Comparison of ENCODE assay signal across 9 cellular contexts in genomic region chr1:153805929-153806750, GRCh38. TPM values are rescaled to one million over a fixed set of nuclear protein-coding genes. Genes with fewer than 3 reads are reported as not detected.
DNase-seq lines count a peak whose midpoint lies in the region; ATAC-seq and TF ChIP-seq lines count a peak whose summit lies in the region.
"Had no signal": no experiment of that assay in that cellular context is flagged by ENCODE, and none has a peak within 500 bp of the region (broad histone marks: within the 10 kb centered on the region; RNA-seq: fewer than 3 reads in every experiment).

No MANE protein-coding gene starts in this region.

- H3K36me3 ChIP-seq in upper lobe of right lung: peaks cover 38% of the 10 kb centered on the region
- peaks cover 6% of the 10 kb centered on the region for H3K36me3 ChIP-seq in H7 (replicated peaks; ENCODE audit: control insufficient read depth, insufficient read depth, low read length)

- H3K27me3 Mint-ChIP-seq in T-cell: no peaks in the 10 kb centered on the region

- ATAC-seq in Right ventricle myocardium inferior (no peak), T-cell (replicated peaks in 1 of 4) (no peak), right cardiac atrium (peak; percentile 8 to 19), upper lobe of right lung (no peak), HG02642 (IDR thresholded peaks at IDR 0.05; ENCODE audit: poor library complexity, unreplicated experiment) (no peak), GM19023 (IDR thresholded peaks at IDR 0.05; ENCODE audit: unreplicated experiment) (no peak)

- H3K4me3 ChIP-seq in right cardiac atrium (ENCODE audit: low read length): no peak overlapping the region
- H3K4me3 ChIP-seq in upper lobe of right lung: no peak overlapping the region
- H3K4me3 ChIP-seq in H7 (ENCODE audit: insufficient read depth, low read depth, low read length): no peak overlapping the region

- intact Hi-C loops in cardiac septum (cut with DNase I) (no loop called here), Right ventricle myocardium inferior (cut with DNase I) (no loop called here), right cardiac atrium (cut with DNase I) (no loop called here), upper lobe of right lung (cut with DNase I) (no loop called here)

- H3K27ac ChIP-seq in right cardiac atrium (ENCODE audit: low read length) (peak overlapping the region; percentile 89), upper lobe of right lung (peak overlapping the region; percentile 62)

- no peaks in the 10 kb centered on the region for H3K9me3 Mint-ChIP-seq in T-cell

- H3K4me1 Mint-ChIP-seq in T-cell: peaks cover 27 to 45% (median 34%) of the 10 kb centered on the region in 3 donors

- POLR2A ChIA-PET in T-cell (lab: Charles Lee): interaction anchor here (0.6 to 1.1 kb wide), 4 partner anchors 22 to 184 kb away, joined by 3 to 13 read pairs (median 6); no protein-coding TSS in a partner anchor

- TF ChIP-seq CTCF in upper lobe of right lung (IDR thresholded peaks at IDR 0.05): no peak

- H3K9me3 ChIP-seq in right cardiac atrium (ENCODE audit: control insufficient read depth, low read length): no peaks in the 10 kb centered on the region
- no peaks in the 10 kb centered on the region for H3K9me3 ChIP-seq in upper lobe of right lung

- 81% methylated on average over 9 of the region's 9 CpGs for WGBS in right cardiac atrium

- H3K36me3 Mint-ChIP-seq in T-cell: peaks cover 24% of the 10 kb centered on the region

- peak overlapping the region in 1 of 3 donors; percentile 9 for H3K4me3 Mint-ChIP-seq in T-cell

- CTCF ChIA-PET in T-cell (lab: Charles Lee): interaction anchor here (0.5 to 0.8 kb wide), 5 partner anchors 9 to 128 kb away, joined by 3 to 7 read pairs (median 3); no protein-coding TSS in a partner anchor

- DNase-seq in cardiac septum (ENCODE audit: low spot score) (peak; percentile 15), Right ventricle myocardium inferior (ENCODE audit: missing footprints) (no peak), T-cell (no peak), right cardiac atrium (no peak), upper lobe of right lung (peak; percentile 37), H7 (no peak)
- DNase-seq: NCI-H446 had no signal

- H3K27me3 ChIP-seq in right cardiac atrium (ENCODE audit: control insufficient read depth, insufficient read depth): no peaks in the 10 kb centered on the region
- no peaks in the 10 kb centered on the region for H3K27me3 ChIP-seq in upper lobe of right lung
- H3K27me3 ChIP-seq in H7 (ENCODE audit: control insufficient read depth, insufficient read depth, low read length): no peaks in the 10 kb centered on the region

- H3K4me1 ChIP-seq in right cardiac atrium (ENCODE audit: control insufficient read depth, insufficient read depth, low read length) (peaks cover 4% of the 10 kb centered on the region), upper lobe of right lung (peaks cover 22% of the 10 kb centered on the region)

- peak overlapping the region; percentile 87 to 88 for H3K27ac Mint-ChIP-seq in T-cell

RNA-seq across cellular contexts. Expression of gene SLC27A3, which starts 30.9 kb away (rescaled TPM):
- total RNA-seq in cardiac septum: 9.8 TPM
- total RNA-seq in Right ventricle myocardium inferior: 13.5 TPM
- total RNA-seq in T-cell: 10 to 100 TPM; 11.0 to 24.5 (median 18.9) TPM
- total RNA-seq in right cardiac atrium: 10 to 100 TPM; 16.9 to 22.0 (median 20.1) TPM
- polyA plus RNA-seq in right cardiac atrium: 26.5 TPM
- total RNA-seq in upper lobe of right lung: 105 TPM
- 44.7 and 48.9 TPM in 2 replicates for total RNA-seq in H7 (2014; rRNA removed; shearing (Covaris generic))

Comparison
In these comparisons a context has a peak if more than half of its experiments do, and no peak if none do; other contexts are left out.
1. DNase-seq: peak in cardiac septum (single experiment) and upper lobe of right lung (single experiment); none in Right ventricle myocardium inferior (single experiment), T-cell (0 of 34), right cardiac atrium (0 of 3) and H7 (single experiment).
2. ATAC-seq: peak in right cardiac atrium (2 of 2); none in Right ventricle myocardium inferior (single experiment), T-cell (0 of 4), upper lobe of right lung (single experiment), HG02642 (single experiment) and GM19023 (single experiment).